ENCODE assay signal across 8 cellular contexts in the genomic region with DNA sequence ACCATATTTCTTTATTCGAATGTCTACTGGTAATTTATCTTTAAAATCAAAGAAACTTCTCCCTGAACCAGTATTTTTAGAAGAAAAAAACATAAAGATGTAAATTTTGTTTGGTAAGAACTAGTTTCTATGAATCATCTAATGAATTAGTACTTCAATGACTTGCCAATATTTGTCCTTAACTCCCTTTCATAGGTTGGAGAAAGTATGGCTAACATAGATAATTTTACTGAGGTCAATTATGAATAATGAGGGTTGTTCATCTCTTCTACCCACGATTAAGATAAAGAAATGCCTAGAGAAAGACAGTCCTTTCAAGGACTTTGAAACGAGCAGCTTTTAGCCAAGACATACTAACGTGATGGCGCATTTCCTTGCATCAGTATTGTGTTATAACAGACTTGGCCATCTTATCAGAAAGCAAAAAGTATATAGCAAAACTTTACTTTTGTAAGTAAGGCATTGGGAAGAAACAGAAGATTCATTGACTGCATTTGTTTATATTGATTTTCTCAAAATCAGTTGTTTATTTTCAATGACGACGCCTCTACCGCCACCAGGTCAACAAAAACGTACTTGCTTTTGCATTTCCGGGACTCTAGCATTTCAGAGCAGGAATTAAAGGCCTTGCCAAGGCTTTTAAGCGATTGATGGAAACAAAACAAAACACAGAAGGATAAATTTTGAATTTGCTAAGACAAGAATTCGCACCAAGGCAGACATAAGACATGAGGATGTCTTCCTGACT. TPM values are rescaled to one million over a fixed set of nuclear protein-coding genes. Genes with fewer than 3 reads are reported as not detected.
DNase-seq lines count a peak whose midpoint lies in the region; ATAC-seq and TF ChIP-seq lines count a peak whose summit lies in the region.

No MANE protein-coding gene starts in this region.

- no peaks in the 10 kb centered on the region for H3K36me3 ChIP-seq in testis (ENCODE audit: low read depth, missing control alignments)

- no peaks in the 10 kb centered on the region for H3K9me3 ChIP-seq in testis

- intact Hi-C loops in testis (cut with DNase I; ENCODE audit: low total_unique reads): no loop called here

- no peaks in the 10 kb centered on the region for H3K4me1 ChIP-seq in testis

- H3K27ac ChIP-seq in layer of hippocampus (ENCODE audit: low read depth, low read length): peak overlapping the region; percentile 91
- H3K27ac ChIP-seq in testis: peak overlapping the region; percentile 94 to 96

- DNase-seq in EH (ENCODE audit: low read depth) (peak; percentile 42), HT1080 (ENCODE audit: low read depth) (peak; percentile 20), amniotic epithelial cell (ENCODE audit: low read depth) (peak; percentile 48), testis (no peak), NCI-H82 treated with DMSO at 0.1 percent for 48 hours (lab: John Stamatoyannopoulos, UW; ENCODE audit: unreplicated experiment) (no peak), SK-N-DZ (ENCODE audit: low spot score) (no peak)

- WGBS in testis, 2 donors: 2 to 4% methylated on average over 12 of the region's 12 CpGs

- peak overlapping the region; percentile 83 to 96 for H3K4me3 ChIP-seq in testis

- peak; percentile 16 for ATAC-seq in GM21390 (IDR thresholded peaks at IDR 0.05; ENCODE audit: unreplicated experiment)

- no peaks in the 10 kb centered on the region for H3K27me3 ChIP-seq in layer of hippocampus (ENCODE audit: control insufficient read depth, insufficient read depth, low read length)
- H3K27me3 ChIP-seq in testis: no peaks in the 10 kb centered on the region

- no peak for TF ChIP-seq POLR2A in testis (IDR thresholded peaks at IDR 0.05)

- TF ChIP-seq CTCF in testis (IDR thresholded peaks at IDR 0.05): peak in 1 of 3 experiments; percentile 0

RNA-seq across cellular contexts. Expression of a gene that starts 1.0 kb away (rescaled TPM):
- 0.77 and 1.6 TPM in 2 replicates for total RNA-seq in HT1080 (2014; rRNA removed; shearing (Covaris generic))
- 3.0 and 3.8 TPM in 2 replicates for polyA plus RNA-seq in HT1080 (2015; cell fraction: cytosol; rRNA removed)
- 6.4 and 7.1 TPM in 2 replicates for polyA plus RNA-seq in HT1080 (2015; cell fraction: nucleus; rRNA removed)
- 1 to 10 TPM; 7.1 to 8.6 TPM for total RNA-seq in testis
- 6.9 TPM for polyA plus RNA-seq in testis (ENCODE audit: insufficient read depth, low read depth, low replicate concordance)
- 0.06 TPM in 1 of 2 replicates, not detected in the other for polyA plus RNA-seq in SK-N-DZ (2014; cell fraction: cytosol; rRNA removed)
- 0.14 TPM in 1 of 2 replicates, not detected in the other for polyA plus RNA-seq in SK-N-DZ (2014; cell fraction: nucleus; rRNA removed)

RNA-seq across cellular contexts. Expression of a gene that starts 28.8 kb away (rescaled TPM):
- total RNA-seq in HT1080 (2014; rRNA removed; shearing (Covaris generic)): 10.4 and 12.0 TPM in 2 replicates
- 15.4 and 17.6 TPM in 2 replicates for polyA plus RNA-seq in HT1080 (2015; cell fraction: cytosol; rRNA removed)
- 11.1 and 12.7 TPM in 2 replicates for polyA plus RNA-seq in HT1080 (2015; cell fraction: nucleus; rRNA removed)
- 10 to 100 TPM in 1 of 2 donors, 1 to 10 TPM in 1; 6.4 to 11.2 TPM for total RNA-seq in testis
- 8.9 TPM for polyA plus RNA-seq in testis (ENCODE audit: insufficient read depth, low read depth, low replicate concordance)
- polyA plus RNA-seq in SK-N-DZ (2014; cell fraction: cytosol; rRNA removed): not detected in 2 replicates
- not detected in 2 replicates for polyA plus RNA-seq in SK-N-DZ (2014; cell fraction: nucleus; rRNA removed)

Comparison
In these comparisons a context has a peak if more than half of its experiments do, and no peak if none do; other contexts are left out.
1. DNase-seq: peak in EH (single experiment), HT1080 (single experiment) and amniotic epithelial cell (single experiment); none in testis (single experiment), NCI-H82 treated with DMSO at 0.1 percent for 48 hours (single experiment) and SK-N-DZ (single experiment).